Comparison of ENCODE assay signal across 1 cellular context in the genomic region with DNA sequence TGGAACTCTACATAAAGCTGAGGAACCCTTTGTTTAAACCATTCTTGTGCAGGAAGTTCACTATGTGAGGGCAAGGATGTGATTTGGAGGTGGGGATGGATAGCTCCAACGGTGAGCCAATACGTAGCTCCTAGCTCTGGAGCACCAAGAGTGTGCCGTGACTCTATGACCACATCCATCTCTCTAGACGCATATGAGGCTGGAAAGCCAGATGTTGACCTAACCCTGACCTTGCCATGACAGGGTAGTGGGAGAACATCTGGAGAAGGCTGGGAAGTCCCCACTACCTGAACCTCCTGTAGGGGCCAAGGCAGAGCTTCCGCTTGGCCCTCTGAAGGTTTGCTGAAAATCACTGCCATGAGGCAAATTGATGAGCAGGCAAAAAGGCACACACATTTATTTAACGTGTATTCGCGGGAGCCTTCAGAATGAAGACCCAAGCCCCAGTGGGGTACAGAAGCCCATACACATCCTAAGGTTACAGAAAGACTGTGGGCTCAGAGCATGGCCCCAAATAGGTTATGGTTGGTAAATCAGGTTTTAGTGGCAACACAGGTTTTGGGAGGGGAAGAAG.
TF ChIP-seq lines count a peak whose summit lies in the region.

No MANE protein-coding gene starts in this region.

TF ChIP-seq in GM23338, 12 proteins besides CTCF, POLR2A, EP300 and RAD21:
- TF ChIP-seq CREB1 (CRISPR knock-in tag; IDR thresholded peaks at IDR 0.05; ENCODE audit: low read depth) (no peak), STAT1 (IDR thresholded peaks at IDR 0.05; ENCODE audit: unreplicated experiment) (no peak), POLR2AphosphoS5 (IDR thresholded peaks at IDR 0.05; ENCODE audit: low read depth) (no peak), JUNB (IDR thresholded peaks at IDR 0.05; ENCODE audit: unreplicated experiment) (no peak), EZH2phosphoT487 (IDR thresholded peaks at IDR 0.05; ENCODE audit: unreplicated experiment) (no peak), NANOG (IDR thresholded peaks at IDR 0.05; ENCODE audit: borderline replicate concordance) (no peak), EZH2 (IDR thresholded peaks at IDR 0.05; ENCODE audit: low read depth, unreplicated experiment) (no peak)
- TF ChIP-seq, protein P1, sequence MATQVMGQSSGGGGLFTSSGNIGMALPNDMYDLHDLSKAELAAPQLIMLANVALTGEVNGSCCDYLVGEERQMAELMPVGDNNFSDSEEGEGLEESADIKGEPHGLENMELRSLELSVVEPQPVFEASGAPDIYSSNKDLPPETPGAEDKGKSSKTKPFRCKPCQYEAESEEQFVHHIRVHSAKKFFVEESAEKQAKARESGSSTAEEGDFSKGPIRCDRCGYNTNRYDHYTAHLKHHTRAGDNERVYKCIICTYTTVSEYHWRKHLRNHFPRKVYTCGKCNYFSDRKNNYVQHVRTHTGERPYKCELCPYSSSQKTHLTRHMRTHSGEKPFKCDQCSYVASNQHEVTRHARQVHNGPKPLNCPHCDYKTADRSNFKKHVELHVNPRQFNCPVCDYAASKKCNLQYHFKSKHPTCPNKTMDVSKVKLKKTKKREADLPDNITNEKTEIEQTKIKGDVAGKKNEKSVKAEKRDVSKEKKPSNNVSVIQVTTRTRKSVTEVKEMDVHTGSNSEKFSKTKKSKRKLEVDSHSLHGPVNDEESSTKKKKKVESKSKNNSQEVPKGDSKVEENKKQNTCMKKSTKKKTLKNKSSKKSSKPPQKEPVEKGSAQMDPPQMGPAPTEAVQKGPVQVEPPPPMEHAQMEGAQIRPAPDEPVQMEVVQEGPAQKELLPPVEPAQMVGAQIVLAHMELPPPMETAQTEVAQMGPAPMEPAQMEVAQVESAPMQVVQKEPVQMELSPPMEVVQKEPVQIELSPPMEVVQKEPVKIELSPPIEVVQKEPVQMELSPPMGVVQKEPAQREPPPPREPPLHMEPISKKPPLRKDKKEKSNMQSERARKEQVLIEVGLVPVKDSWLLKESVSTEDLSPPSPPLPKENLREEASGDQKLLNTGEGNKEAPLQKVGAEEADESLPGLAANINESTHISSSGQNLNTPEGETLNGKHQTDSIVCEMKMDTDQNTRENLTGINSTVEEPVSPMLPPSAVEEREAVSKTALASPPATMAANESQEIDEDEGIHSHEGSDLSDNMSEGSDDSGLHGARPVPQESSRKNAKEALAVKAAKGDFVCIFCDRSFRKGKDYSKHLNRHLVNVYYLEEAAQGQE (IDR thresholded peaks at IDR 0.05; ENCODE audit: unreplicated experiment) = no peak
- TF ChIP-seq, protein P2, sequence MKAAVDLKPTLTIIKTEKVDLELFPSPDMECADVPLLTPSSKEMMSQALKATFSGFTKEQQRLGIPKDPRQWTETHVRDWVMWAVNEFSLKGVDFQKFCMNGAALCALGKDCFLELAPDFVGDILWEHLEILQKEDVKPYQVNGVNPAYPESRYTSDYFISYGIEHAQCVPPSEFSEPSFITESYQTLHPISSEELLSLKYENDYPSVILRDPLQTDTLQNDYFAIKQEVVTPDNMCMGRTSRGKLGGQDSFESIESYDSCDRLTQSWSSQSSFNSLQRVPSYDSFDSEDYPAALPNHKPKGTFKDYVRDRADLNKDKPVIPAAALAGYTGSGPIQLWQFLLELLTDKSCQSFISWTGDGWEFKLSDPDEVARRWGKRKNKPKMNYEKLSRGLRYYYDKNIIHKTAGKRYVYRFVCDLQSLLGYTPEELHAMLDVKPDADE (IDR thresholded peaks at IDR 0.05) = no peak
